17 cellular contexts compared by ENCODE assay signal in the genomic region with DNA sequence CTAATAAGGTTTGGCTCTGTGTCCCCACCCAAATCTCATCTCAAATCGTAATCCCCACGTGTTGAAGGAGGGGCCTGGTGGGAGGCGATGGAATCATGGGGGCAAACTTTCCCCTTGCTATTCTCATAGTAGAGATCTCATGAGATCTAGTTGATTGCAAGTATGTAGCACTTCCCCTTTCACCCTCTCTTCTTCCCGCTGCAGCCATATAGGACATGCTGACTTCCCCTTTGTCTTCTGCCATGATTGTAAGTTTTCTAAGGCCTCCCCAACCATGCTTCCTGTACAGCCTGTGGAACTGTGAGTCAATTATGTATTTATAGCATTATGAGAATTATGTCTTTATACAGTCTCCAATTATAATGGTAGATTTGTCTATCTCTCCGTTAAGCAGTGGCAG.
"Had no signal": no experiment of that assay in that cellular context is flagged by ENCODE, and none has a peak within 500 bp of the region (broad histone marks: within the 10 kb centered on the region; RNA-seq: fewer than 3 reads in every experiment).

No MANE protein-coding gene starts in this region.

- H3K36me3 ChIP-seq: gastroesophageal sphincter, heart left ventricle, sigmoid colon, thoracic aorta, vagina had no signal

- H3K27ac ChIP-seq: epithelial cell of prostate, gastroesophageal sphincter, heart left ventricle, sigmoid colon, thoracic aorta, vagina had no signal

- ATAC-seq: activated CD8-positive, alpha-beta memory T cell treated with anti-CD3 and anti-CD28 coated beads, Interleukin-2, amount 10 ng/mL, durations not matched to agents 7 days and 5 days; activated CD8-positive, alpha-beta T cell treated with anti-CD3 and anti-CD28 coated beads for 36 hours; gastroesophageal sphincter; heart left ventricle; natural killer cell had no signal

- H3K27me3 ChIP-seq: gastroesophageal sphincter, heart left ventricle, sigmoid colon, vagina had no signal

- H3K4me1 ChIP-seq: heart left ventricle, sigmoid colon, vagina had no signal

- H3K4me3 ChIP-seq: gastroesophageal sphincter, heart left ventricle, sigmoid colon, thoracic aorta, vagina had no signal

- H3K9me3 ChIP-seq: gastroesophageal sphincter, sigmoid colon, thoracic aorta, vagina had no signal

- DNase-seq: activated CD4-positive, alpha-beta T cell treated with anti-CD3 and anti-CD28 coated beads, Interleukin-2, amount 10 ng/mL, durations not matched to agents 7 days and 5 days; activated CD8-positive, alpha-beta memory T cell treated with anti-CD3 and anti-CD28 coated beads, Interleukin-2, amount 10 ng/mL, durations not matched to agents 7 days and 5 days; activated CD8-positive, alpha-beta T cell treated with anti-CD3 and anti-CD28 coated beads for 36 hours; activated effector memory CD4-positive, alpha-beta T cell treated with anti-CD3 and anti-CD28 coated beads, Interleukin-2, amount 50 U/mL, for 16 hours; activated naive CD4-positive, alpha-beta T cell treated with anti-CD3 and anti-CD28 coated beads, Interleukin-2, amount 10 ng/mL, durations not matched to agents 7 days and 5 days; activated T-cell treated with anti-CD3 and anti-CD28 coated beads for 4 hours; cortex of kidney; heart left ventricle; midbrain; natural killer cell; sigmoid colon; stimulated activated CD4-positive, alpha-beta T cell treated with anti-CD3 and anti-CD28 coated beads, Interleukin-4, amount 100 ng/mL, for 24 hours; stimulated activated naive CD4-positive, alpha-beta T cell treated with Interleukin-2 at 50 U/mL for 16 hours had no signal
